Comparison of ENCODE assay signal across 16 cellular contexts in genomic region chr1:7230121-7230895, GRCh38.
"Had no signal": no experiment of that assay in that cellular context is flagged by ENCODE, and none has a peak within 500 bp of the region (broad histone marks: within the 10 kb centered on the region; RNA-seq: fewer than 3 reads in every experiment).

No MANE protein-coding gene starts in this region.

- FAIRE-seq: frontal cortex, urothelium cell line had no signal

- H3K4me1 ChIP-seq: tibial artery had no signal

- H3K27me3 ChIP-seq: cardiac muscle cell had no signal

- H3K27ac ChIP-seq: cardiac muscle cell, epithelial cell of prostate, tibial artery had no signal

- H3K4me3 ChIP-seq: cardiac muscle cell, tibial artery had no signal

- H3K36me3 ChIP-seq: cardiac muscle cell, tibial artery had no signal

- H3K9me3 ChIP-seq: tibial artery had no signal

- DNase-seq: activated CD4-positive, alpha-beta T cell treated with anti-CD3 and anti-CD28 coated beads, Interleukin-2, amount 50 U/mL, for 1 hour; activated CD4-positive, CD25-positive, alpha-beta regulatory T cell treated with anti-CD3 and anti-CD28 coated beads, Interleukin-2, amount 50 U/mL, for 72 hours; activated naive CD8-positive, alpha-beta T cell treated with anti-CD3 and anti-CD28 coated beads for 36 hours; activated T-cell treated with anti-CD3 and anti-CD28 coated beads for 4 hours; amniotic stem cell; hypothalamus; islet precursor cell; nucleus accumbens; stimulated activated CD4-positive, alpha-beta T cell treated with anti-CD3 and anti-CD28 coated beads, Interleukin-12 subunit alpha, Interleukin-12 subunit beta, amount 100 ng/mL, for 4 hours; stimulated activated CD4-positive, alpha-beta T cell treated with anti-CD3 and anti-CD28 coated beads, Interleukin-1b, Interleukin-23, amount 100 ng/mL, for 48 hours; stimulated activated naive CD4-positive, alpha-beta T cell treated with Interleukin-2 at 50 U/mL for 16 hours; tibial artery had no signal
